ENCODE assay signal across 1 cellular context in the genomic region with DNA sequence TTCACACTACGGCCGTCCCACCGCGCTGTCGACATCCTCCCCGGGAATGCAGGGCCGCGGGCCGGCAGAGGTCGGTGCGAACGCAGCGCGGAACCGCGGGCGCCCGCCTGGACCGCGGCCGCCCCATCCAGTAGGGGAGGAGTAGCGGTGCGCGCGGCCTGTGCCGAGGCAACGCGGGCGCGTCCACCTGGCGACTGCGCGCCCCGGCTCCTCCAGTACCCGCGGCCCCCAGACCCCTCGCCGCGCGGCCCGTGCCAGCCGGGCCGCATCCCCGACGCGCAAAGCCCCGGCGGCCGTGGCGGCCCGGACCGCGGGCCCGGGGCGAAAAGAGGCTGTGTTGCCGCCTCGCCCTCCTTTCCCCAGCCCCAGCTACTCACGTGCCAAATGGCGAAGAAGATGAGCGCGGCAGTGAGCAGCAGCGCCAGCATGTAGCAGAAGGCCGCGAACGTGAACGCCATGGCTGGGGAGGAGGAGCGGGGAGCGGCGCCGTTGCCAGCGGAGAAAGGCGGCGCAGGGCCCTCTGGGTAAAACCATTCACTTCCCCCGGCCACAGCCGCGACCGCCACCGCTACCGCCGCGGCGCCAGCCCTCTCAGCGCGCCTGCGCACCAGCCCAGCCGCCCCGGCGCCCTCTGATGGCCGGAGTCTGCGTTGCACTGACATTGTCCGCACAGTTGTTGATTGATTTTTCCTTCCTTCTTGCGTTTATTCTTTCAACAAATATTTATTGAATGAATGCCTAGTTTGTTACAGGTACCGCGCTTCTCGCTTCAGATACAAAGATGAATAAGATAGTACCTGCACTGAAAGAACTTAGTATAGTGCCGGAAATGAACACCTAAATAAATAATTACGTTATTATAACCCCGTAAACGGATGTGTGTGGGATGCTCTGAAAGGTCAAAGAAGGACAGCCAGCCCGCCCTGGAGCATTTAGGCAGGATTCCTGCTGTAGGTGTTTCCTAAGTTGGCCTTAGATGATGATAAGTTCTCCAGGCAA.
TF ChIP-seq lines count a peak whose summit lies in the region.

A gene (minus strand): TSS at position 505 of the 999 bp plus-strand sequence. CDS start 47 bp downstream, at position 458.

TF ChIP-seq in K562, 482 proteins besides CTCF, POLR2A, EP300 and RAD21 (continued from another document and continues in another):
- TF ChIP-seq, protein P1, sequence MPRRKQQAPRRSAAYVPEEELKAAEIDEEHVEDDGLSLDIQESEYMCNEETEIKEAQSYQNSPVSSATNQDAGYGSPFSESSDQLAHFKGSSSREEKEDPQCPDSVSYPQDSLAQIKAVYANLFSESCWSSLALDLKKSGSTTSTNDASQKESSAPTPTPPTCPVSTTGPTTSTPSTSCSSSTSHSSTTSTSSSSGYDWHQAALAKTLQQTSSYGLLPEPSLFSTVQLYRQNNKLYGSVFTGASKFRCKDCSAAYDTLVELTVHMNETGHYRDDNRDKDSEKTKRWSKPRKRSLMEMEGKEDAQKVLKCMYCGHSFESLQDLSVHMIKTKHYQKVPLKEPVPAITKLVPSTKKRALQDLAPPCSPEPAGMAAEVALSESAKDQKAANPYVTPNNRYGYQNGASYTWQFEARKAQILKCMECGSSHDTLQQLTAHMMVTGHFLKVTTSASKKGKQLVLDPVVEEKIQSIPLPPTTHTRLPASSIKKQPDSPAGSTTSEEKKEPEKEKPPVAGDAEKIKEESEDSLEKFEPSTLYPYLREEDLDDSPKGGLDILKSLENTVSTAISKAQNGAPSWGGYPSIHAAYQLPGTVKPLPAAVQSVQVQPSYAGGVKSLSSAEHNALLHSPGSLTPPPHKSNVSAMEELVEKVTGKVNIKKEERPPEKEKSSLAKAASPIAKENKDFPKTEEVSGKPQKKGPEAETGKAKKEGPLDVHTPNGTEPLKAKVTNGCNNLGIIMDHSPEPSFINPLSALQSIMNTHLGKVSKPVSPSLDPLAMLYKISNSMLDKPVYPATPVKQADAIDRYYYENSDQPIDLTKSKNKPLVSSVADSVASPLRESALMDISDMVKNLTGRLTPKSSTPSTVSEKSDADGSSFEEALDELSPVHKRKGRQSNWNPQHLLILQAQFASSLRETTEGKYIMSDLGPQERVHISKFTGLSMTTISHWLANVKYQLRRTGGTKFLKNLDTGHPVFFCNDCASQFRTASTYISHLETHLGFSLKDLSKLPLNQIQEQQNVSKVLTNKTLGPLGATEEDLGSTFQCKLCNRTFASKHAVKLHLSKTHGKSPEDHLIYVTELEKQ (CRISPR knock-in tag; IDR thresholded peaks at IDR 0.05) = no peak
- TF ChIP-seq L3MBTL2 (IDR thresholded peaks at IDR 0.05) (peak; percentile 77), TBL1XR1 (IDR thresholded peaks at IDR 0.05; ENCODE audit: low read length in 2 of 2) (no peak), ZNF79 (CRISPR knock-in tag; IDR thresholded peaks at IDR 0.05; ENCODE audit: low read depth) (no peak), GABPB1 (CRISPR knock-in tag; IDR thresholded peaks at IDR 0.05) (peak; percentile 40; the same call in 1 of the 2 replicates), RNF2 (IDR thresholded peaks at IDR 0.05) (no peak), KDM1A (IDR thresholded peaks at IDR 0.05) (no peak), HNRNPH1 (optimal IDR thresholded peaks at IDR 0.05; ENCODE audit: low read depth, low read length) (no peak), RHOXF2B (CRISPR knock-in tag; conservative IDR thresholded peaks at IDR 0.05) (no peak), XRCC3 (IDR thresholded peaks at IDR 0.05) (no peak), GTF2A2 (tag; IDR thresholded peaks at IDR 0.05) (no peak), CREM (IDR thresholded peaks at IDR 0.05; ENCODE audit: low read depth) (peak; percentile 65), PURB (CRISPR knock-in tag; IDR thresholded peaks at IDR 0.05; ENCODE audit: low read depth) (no peak), CBX3 (IDR thresholded peaks at IDR 0.05; ENCODE audit: borderline replicate concordance in 1 of 2, low read length in 2 of 2) (no peak), ZNF232 (CRISPR knock-in tag; IDR thresholded peaks at IDR 0.05) (no peak), ESRRA (IDR thresholded peaks at IDR 0.05; ENCODE audit: borderline replicate concordance, low read depth) (peak; percentile 82; the same call in 1 of the 2 replicates), PHF21A (IDR thresholded peaks at IDR 0.05; ENCODE audit: borderline replicate concordance, low read depth) (no peak), NCOA2 (IDR thresholded peaks at IDR 0.05; ENCODE audit: partially characterized antibody in 2 of 2) (no peak), HDAC8 (tag; IDR thresholded peaks at IDR 0.05) (peak; percentile 81; the same call in 1 of the 2 replicates), NBN (IDR thresholded peaks at IDR 0.05; ENCODE audit: low read depth) (no peak), ZNF316 (IDR thresholded peaks at IDR 0.05) (no peak), SMARCA4 (IDR thresholded peaks at IDR 0.05) (no peak), ZNF561 (CRISPR knock-in tag; conservative IDR thresholded peaks at IDR 0.05) (no peak)
- TF ChIP-seq, protein P2, sequence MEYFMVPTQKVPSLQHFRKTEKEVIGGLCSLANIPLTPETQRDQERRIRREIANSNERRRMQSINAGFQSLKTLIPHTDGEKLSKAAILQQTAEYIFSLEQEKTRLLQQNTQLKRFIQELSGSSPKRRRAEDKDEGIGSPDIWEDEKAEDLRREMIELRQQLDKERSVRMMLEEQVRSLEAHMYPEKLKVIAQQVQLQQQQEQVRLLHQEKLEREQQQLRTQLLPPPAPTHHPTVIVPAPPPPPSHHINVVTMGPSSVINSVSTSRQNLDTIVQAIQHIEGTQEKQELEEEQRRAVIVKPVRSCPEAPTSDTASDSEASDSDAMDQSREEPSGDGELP (CRISPR knock-in tag; IDR thresholded peaks at IDR 0.05; ENCODE audit: borderline replicate concordance) = peak; percentile 24; the same call in 1 of the 2 replicates
- TF ChIP-seq, protein P3, sequence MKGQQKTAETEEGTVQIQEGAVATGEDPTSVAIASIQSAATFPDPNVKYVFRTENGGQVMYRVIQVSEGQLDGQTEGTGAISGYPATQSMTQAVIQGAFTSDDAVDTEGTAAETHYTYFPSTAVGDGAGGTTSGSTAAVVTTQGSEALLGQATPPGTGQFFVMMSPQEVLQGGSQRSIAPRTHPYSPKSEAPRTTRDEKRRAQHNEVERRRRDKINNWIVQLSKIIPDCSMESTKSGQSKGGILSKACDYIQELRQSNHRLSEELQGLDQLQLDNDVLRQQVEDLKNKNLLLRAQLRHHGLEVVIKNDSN (CRISPR knock-in tag; IDR thresholded peaks at IDR 0.05) = no peak
- TF ChIP-seq, protein P4, sequence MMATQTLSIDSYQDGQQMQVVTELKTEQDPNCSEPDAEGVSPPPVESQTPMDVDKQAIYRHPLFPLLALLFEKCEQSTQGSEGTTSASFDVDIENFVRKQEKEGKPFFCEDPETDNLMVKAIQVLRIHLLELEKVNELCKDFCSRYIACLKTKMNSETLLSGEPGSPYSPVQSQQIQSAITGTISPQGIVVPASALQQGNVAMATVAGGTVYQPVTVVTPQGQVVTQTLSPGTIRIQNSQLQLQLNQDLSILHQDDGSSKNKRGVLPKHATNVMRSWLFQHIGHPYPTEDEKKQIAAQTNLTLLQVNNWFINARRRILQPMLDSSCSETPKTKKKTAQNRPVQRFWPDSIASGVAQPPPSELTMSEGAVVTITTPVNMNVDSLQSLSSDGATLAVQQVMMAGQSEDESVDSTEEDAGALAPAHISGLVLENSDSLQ (IDR thresholded peaks at IDR 0.05) = peak; percentile 63
- TF ChIP-seq, protein P5, sequence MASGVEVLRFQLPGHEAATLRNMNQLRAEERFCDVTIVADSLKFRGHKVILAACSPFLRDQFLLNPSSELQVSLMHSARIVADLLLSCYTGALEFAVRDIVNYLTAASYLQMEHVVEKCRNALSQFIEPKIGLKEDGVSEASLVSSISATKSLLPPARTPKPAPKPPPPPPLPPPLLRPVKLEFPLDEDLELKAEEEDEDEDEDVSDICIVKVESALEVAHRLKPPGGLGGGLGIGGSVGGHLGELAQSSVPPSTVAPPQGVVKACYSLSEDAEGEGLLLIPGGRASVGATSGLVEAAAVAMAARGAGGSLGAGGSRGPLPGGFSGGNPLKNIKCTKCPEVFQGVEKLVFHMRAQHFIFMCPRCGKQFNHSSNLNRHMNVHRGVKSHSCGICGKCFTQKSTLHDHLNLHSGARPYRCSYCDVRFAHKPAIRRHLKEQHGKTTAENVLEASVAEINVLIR (CRISPR knock-in tag; IDR thresholded peaks at IDR 0.05) = no peak
- TF ChIP-seq, protein P6, sequence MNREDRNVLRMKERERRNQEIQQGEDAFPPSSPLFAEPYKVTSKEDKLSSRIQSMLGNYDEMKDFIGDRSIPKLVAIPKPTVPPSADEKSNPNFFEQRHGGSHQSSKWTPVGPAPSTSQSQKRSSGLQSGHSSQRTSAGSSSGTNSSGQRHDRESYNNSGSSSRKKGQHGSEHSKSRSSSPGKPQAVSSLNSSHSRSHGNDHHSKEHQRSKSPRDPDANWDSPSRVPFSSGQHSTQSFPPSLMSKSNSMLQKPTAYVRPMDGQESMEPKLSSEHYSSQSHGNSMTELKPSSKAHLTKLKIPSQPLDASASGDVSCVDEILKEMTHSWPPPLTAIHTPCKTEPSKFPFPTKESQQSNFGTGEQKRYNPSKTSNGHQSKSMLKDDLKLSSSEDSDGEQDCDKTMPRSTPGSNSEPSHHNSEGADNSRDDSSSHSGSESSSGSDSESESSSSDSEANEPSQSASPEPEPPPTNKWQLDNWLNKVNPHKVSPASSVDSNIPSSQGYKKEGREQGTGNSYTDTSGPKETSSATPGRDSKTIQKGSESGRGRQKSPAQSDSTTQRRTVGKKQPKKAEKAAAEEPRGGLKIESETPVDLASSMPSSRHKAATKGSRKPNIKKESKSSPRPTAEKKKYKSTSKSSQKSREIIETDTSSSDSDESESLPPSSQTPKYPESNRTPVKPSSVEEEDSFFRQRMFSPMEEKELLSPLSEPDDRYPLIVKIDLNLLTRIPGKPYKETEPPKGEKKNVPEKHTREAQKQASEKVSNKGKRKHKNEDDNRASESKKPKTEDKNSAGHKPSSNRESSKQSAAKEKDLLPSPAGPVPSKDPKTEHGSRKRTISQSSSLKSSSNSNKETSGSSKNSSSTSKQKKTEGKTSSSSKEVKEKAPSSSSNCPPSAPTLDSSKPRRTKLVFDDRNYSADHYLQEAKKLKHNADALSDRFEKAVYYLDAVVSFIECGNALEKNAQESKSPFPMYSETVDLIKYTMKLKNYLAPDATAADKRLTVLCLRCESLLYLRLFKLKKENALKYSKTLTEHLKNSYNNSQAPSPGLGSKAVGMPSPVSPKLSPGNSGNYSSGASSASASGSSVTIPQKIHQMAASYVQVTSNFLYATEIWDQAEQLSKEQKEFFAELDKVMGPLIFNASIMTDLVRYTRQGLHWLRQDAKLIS (CRISPR knock-in tag; IDR thresholded peaks at IDR 0.05) = no peak
- TF ChIP-seq, protein P7, sequence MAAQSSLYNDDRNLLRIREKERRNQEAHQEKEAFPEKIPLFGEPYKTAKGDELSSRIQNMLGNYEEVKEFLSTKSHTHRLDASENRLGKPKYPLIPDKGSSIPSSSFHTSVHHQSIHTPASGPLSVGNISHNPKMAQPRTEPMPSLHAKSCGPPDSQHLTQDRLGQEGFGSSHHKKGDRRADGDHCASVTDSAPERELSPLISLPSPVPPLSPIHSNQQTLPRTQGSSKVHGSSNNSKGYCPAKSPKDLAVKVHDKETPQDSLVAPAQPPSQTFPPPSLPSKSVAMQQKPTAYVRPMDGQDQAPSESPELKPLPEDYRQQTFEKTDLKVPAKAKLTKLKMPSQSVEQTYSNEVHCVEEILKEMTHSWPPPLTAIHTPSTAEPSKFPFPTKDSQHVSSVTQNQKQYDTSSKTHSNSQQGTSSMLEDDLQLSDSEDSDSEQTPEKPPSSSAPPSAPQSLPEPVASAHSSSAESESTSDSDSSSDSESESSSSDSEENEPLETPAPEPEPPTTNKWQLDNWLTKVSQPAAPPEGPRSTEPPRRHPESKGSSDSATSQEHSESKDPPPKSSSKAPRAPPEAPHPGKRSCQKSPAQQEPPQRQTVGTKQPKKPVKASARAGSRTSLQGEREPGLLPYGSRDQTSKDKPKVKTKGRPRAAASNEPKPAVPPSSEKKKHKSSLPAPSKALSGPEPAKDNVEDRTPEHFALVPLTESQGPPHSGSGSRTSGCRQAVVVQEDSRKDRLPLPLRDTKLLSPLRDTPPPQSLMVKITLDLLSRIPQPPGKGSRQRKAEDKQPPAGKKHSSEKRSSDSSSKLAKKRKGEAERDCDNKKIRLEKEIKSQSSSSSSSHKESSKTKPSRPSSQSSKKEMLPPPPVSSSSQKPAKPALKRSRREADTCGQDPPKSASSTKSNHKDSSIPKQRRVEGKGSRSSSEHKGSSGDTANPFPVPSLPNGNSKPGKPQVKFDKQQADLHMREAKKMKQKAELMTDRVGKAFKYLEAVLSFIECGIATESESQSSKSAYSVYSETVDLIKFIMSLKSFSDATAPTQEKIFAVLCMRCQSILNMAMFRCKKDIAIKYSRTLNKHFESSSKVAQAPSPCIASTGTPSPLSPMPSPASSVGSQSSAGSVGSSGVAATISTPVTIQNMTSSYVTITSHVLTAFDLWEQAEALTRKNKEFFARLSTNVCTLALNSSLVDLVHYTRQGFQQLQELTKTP (IDR thresholded peaks at IDR 0.05; ENCODE audit: low read depth in 1 of 2, partially characterized antibody in 2 of 2) = no peak
- TF ChIP-seq, protein P8, sequence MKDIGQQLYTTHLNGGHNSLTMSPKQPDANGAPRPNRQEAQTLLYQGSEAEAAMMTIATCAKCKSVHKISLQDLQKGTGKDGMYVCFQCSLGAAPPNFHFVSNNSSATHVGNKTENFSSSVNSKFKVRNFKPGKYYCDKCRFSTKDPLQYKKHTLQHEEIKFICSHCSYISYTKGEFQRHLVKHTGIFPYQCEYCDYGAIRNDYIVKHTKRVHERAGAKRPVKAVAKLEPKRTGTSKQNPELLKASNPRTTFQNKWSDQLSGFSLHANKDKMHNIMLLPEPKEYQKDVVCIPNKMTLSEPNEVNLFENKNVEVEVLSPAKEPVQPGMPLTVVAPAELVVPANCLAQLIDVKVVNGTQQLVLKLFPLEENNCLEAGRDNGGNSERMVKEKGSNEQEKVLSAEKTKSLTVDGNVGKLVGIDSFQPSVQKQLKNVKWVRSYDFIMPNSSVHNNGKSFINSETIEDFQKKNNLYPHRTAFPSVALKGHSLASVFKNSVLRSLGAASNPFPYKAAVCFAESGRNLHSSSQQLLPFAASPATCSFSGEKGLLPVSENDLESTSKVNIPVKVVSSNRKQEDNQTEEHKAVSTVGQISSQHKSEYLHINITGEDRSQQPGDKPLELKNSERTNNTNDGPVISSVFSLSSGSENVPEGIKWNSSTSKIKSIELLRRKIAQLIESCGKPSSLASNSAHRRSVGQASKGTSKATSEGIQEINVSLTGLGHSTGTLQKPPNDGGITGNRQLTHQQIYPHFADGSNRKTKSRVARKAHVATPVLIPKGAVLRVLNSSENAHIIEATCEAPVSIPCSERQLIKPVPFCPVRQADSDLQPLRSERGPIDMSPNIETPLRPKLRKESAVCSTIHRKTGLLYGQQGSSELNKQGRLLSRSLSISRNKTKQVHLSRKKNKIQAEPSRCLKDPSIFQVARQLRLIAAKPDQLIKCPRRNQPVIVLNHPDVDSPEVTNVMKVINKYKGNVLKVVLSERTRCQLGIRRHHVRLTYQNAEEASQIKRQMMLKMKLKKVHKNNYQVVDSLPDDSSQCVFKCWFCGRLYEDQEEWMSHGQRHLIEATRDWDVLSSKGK (CRISPR knock-in tag; IDR thresholded peaks at IDR 0.05) = no peak
- TF ChIP-seq, protein P9, sequence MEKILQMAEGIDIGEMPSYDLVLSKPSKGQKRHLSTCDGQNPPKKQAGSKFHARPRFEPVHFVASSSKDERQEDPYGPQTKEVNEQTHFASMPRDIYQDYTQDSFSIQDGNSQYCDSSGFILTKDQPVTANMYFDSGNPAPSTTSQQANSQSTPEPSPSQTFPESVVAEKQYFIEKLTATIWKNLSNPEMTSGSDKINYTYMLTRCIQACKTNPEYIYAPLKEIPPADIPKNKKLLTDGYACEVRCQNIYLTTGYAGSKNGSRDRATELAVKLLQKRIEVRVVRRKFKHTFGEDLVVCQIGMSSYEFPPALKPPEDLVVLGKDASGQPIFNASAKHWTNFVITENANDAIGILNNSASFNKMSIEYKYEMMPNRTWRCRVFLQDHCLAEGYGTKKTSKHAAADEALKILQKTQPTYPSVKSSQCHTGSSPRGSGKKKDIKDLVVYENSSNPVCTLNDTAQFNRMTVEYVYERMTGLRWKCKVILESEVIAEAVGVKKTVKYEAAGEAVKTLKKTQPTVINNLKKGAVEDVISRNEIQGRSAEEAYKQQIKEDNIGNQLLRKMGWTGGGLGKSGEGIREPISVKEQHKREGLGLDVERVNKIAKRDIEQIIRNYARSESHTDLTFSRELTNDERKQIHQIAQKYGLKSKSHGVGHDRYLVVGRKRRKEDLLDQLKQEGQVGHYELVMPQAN (IDR thresholded peaks at IDR 0.05; ENCODE audit: borderline replicate concordance) = no peak
